13 cellular contexts compared by ENCODE assay signal in the genomic region with DNA sequence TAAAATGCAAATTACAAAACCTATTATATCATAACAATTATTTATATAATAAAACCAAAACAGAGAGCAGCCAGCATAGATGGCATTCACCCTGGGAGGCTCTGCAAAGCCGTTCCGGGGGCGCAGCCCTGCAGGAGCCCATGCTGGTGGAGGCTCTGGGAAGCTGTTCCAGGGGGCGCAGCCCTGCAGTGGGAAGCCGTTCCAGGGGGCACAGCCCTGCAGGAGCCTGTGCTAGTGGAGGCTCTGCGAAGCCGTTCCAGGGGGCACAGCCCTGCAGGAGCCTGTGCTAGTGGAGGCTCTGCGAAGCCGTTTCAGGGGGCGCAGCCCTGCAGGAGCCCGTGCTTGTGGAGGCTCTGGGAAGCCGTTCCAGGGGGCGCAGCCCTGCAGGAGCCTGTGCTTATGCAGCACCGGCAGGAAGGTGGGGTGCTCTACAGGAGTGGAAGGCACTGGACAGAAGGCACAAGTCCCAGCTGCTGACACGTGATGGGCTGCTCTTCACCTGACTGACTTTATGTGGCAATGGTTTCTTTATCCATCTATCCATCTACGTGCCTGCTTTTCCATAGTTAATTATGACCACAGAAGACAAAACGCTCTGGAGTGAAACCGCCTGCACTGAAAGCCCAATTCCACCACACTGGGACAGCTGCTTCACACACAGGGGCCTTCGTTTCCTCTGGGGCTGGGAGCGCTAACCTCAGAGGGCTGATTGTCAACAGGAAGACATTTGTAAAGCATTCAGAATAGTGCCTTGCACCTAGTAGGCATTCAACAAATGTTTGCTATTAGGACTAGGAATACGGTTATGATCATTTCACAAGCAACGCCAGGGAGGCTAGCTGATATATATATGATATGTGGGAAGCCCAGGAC. TPM values are rescaled to one million over a fixed set of nuclear protein-coding genes. Genes with fewer than 3 reads are reported as not detected.
A peak's percentile ranks its signal among the peaks of the same experiment; 100 is the strongest.
DNase-seq lines count a peak whose midpoint lies in the region; ATAC-seq, FAIRE-seq and TF ChIP-seq lines count a peak whose summit lies in the region.
"Had no signal": no experiment of that assay in that cellular context is flagged by ENCODE, and none has a peak within 500 bp of the region (broad histone marks: within the 10 kb centered on the region; RNA-seq: fewer than 3 reads in every experiment).

No MANE protein-coding gene starts in this region.

- no peak for TF ChIP-seq EP300 in K562 (IDR thresholded peaks at IDR 0.05; ENCODE audit: low read length)

- peaks cover 9% of the 10 kb centered on the region; the same call in 2 of the 3 replicates for H3K79me2 ChIP-seq in K562 (ENCODE audit: control insufficient read depth, insufficient read depth, low read length)

- H3K27ac ChIP-seq in K562 (ENCODE audit: extremely low read depth, low read depth, low read length): no peak overlapping the region
- H3K27ac ChIP-seq: pancreas, thoracic aorta had no signal

- no TSS peak for BruUV-seq in K562 (replicated peaks; lab: Mats Ljungman, UMichigan)

- intact Hi-C loops in K562 (cut with micrococcal nuclease): no loop called here

- H3K4me3 ChIP-seq in K562: no peak overlapping the region
- H3K4me3 ChIP-seq: A549, adrenal gland, pancreas, thoracic aorta had no signal

- no peaks in the 10 kb centered on the region for H3K9me3 Mint-ChIP-seq in IgD-negative memory B cell
- H3K9me3 Mint-ChIP-seq in natural killer cell treated with Interleukin-12 subunit alpha and Interleukin-12 subunit beta and Interleukin-15 and Interleukin-18, amount 100 ng/mL, for 72 hours: no peaks in the 10 kb centered on the region

- H3K36me3 ChIP-seq in K562 (ENCODE audit: control insufficient read depth, insufficient read depth, low read length): peaks cover 92% of the 10 kb centered on the region

- H3K4me1 ChIP-seq in K562 (replicated peaks in 1 of 2; ENCODE audit: control insufficient read depth in 2 of 2, insufficient read depth in 2 of 2, low read length in 2 of 2): peaks cover 0 to 5% of the 10 kb centered on the region in 2 experiments; a peak in 3 of 5 replicates
- H3K4me1 ChIP-seq: pancreas had no signal

- POLR2A ChIA-PET in K562 (lab: Yijun Ruan, JAX): no interaction called here

- no peak overlapping the region for H3K4me2 ChIP-seq in K562 (ENCODE audit: insufficient read depth, low read length)
- H3K4me2 ChIP-seq: A549 had no signal

- no peak for TF ChIP-seq CTCF in K562 (IDR thresholded peaks at IDR 0.05 in 2 of 3, conservative IDR thresholded peaks at IDR 0.05 in 1 of 3; ENCODE audit: insufficient read depth in 2 of 3, low read depth in 1 of 3, low read length in 3 of 3)

- peaks cover 4% of the 10 kb centered on the region; the same call in 1 of the 2 replicates for H4K20me1 ChIP-seq in K562 (replicated peaks; ENCODE audit: control insufficient read depth, insufficient read depth, low read length)

- TF ChIP-seq RAD21 in K562 (CRISPR knock-in tag; conservative IDR thresholded peaks at IDR 0.05 in 1 of 2, IDR thresholded peaks at IDR 0.05 in 1 of 2): no peak

- no peaks in the 10 kb centered on the region for H3K27me3 ChIP-seq in K562 (ENCODE audit: control insufficient read depth in 2 of 2, insufficient read depth in 2 of 2, low read length in 2 of 2)
- H3K27me3 ChIP-seq: adrenal gland, pancreas, spleen had no signal

- peaks cover 8 to 12% (median 10%) of the 10 kb centered on the region in 3 donors for H3K4me1 Mint-ChIP-seq in IgD-negative memory B cell
- H3K4me1 Mint-ChIP-seq in natural killer cell treated with Interleukin-12 subunit alpha and Interleukin-12 subunit beta and Interleukin-15 and Interleukin-18, amount 100 ng/mL, for 72 hours (ENCODE audit: low read depth in 2 of 2): peaks cover 58 to 69% of the 10 kb centered on the region in 2 donors

- CTCF ChIA-PET in K562 (lab: Yijun Ruan, JAX; ENCODE audit: low intra/inter-chr PET ratio): no interaction called here

- in situ Hi-C loops in K562 (cut with MboI): no loop called here

- WGBS in K562 (ENCODE audit: insufficient coverage, low coverage, missing lambda C conversion rate): 97% methylated on average over 20 of the region's 22 CpGs

- no peaks in the 10 kb centered on the region for H3K27me3 Mint-ChIP-seq in IgD-negative memory B cell
- H3K27me3 Mint-ChIP-seq in natural killer cell treated with Interleukin-12 subunit alpha and Interleukin-12 subunit beta and Interleukin-15 and Interleukin-18, amount 100 ng/mL, for 72 hours: no peaks in the 10 kb centered on the region

- peak overlapping the region in 2 of 3 donors; percentile 41 to 76 for H3K27ac Mint-ChIP-seq in IgD-negative memory B cell
- H3K27ac Mint-ChIP-seq in natural killer cell treated with Interleukin-12 subunit alpha and Interleukin-12 subunit beta and Interleukin-15 and Interleukin-18, amount 100 ng/mL, for 72 hours: peak overlapping the region in 1 of 2 donors; percentile 13

- ATAC-seq in K562: no peak
- peak in 1 of 2 donors; percentile 58 for ATAC-seq in natural killer cell treated with Interleukin-12 subunit alpha and Interleukin-12 subunit beta and Interleukin-15 and Interleukin-18, amount 100 ng/mL, for 72 hours
- ATAC-seq in GM21360 (IDR thresholded peaks at IDR 0.05; ENCODE audit: unreplicated experiment): no peak
- ATAC-seq: A549, pancreas had no signal

- H3K9me1 ChIP-seq in K562 (ENCODE audit: control insufficient read depth, insufficient read depth, low read length): peaks cover 3% of the 10 kb centered on the region

- FAIRE-seq in K562 (lab: Jason Lieb, UNC): no peak
- FAIRE-seq: A549, pancreas had no signal

- H3K9me3 ChIP-seq in K562 (replicated peaks; ENCODE audit: control insufficient read depth, insufficient read depth, low read depth, low read length): no peaks in the 10 kb centered on the region
- H3K9me3 ChIP-seq: A549, adrenal gland, pancreas, spleen, thoracic aorta had no signal

- peak; percentile 17 for DNase-seq in activated CD8-positive, alpha-beta memory T cell treated with anti-CD3 and anti-CD28 coated beads, Interleukin-2, amount 50 U/mL, for 1 hour (ENCODE audit: extremely low read depth)
- no peak for DNase-seq in activated CD8-positive, alpha-beta memory T cell treated with anti-CD3 and anti-CD28 coated beads, Interleukin-2, amount 50 U/mL, for 48 hours
- no peak for DNase-seq in K562 (ENCODE audit: extremely low read depth in 1 of 4, low spot score in 3 of 4)
- no peak for DNase-seq in natural killer cell treated with Interleukin-12 subunit alpha and Interleukin-12 subunit beta and Interleukin-15 and Interleukin-18, amount 100 ng/mL, for 72 hours (ENCODE audit: low spot score)
- no peak for DNase-seq in NCI-H510A treated with DMSO at 0.1 percent for 48 hours (lab: John Stamatoyannopoulos, UW)
- DNase-seq in NOMO-1 treated with dmso at 0.1 percent for 144 hours (lab: John Stamatoyannopoulos, UW; ENCODE audit: unreplicated experiment): no peak
- DNase-seq: adrenal gland, pancreas, spleen had no signal

- peak overlapping the region in 3 of 4 donors; percentile 36 to 87 (median 49) for H3K4me3 Mint-ChIP-seq in IgD-negative memory B cell
- H3K4me3 Mint-ChIP-seq in natural killer cell treated with Interleukin-12 subunit alpha and Interleukin-12 subunit beta and Interleukin-15 and Interleukin-18, amount 100 ng/mL, for 72 hours: peak overlapping the region; percentile 80

- peaks cover 7% of the 10 kb centered on the region for H3K36me3 Mint-ChIP-seq in IgD-negative memory B cell
- H3K36me3 Mint-ChIP-seq in natural killer cell treated with Interleukin-12 subunit alpha and Interleukin-12 subunit beta and Interleukin-15 and Interleukin-18, amount 100 ng/mL, for 72 hours: peaks cover 47% of the 10 kb centered on the region

- no peak overlapping the region for H2AFZ ChIP-seq in K562 (ENCODE audit: low read depth, low read length)

- no peak for TF ChIP-seq POLR2A in K562 (conservative IDR thresholded peaks at IDR 0.05)

- no peak overlapping the region for H3K9ac ChIP-seq in K562 (ENCODE audit: insufficient read depth in 1 of 2, low read depth in 2 of 2, low read length in 2 of 2)

RNA-seq across cellular contexts. Expression of a gene that starts 23.7 kb away (rescaled TPM):
- polyA plus RNA-seq in IgD-negative memory B cell (46.0 TPM), K562 (2011; rRNA removed) (103 and 117 TPM in 2 replicates), K562 (2014; fragmentation: Illumina TruSeq; extraction: Trizol) (48.1 and 49.5 TPM in 2 replicates), K562 (2014; fragmentation: Nextera tagmentation; extraction: Ambion mirVana) (10 to 100 TPM; 67.8 to 87.4 TPM), K562 (2014; rRNA removed) (60.8 and 61.7 TPM in 2 replicates)
- total RNA-seq in K562 (2011; cell fraction: chromatin; rRNA removed; ENCODE audit: low replicate concordance): 154 and 191 TPM in 2 replicates
- 77.9 and 86.1 TPM in 2 replicates for total RNA-seq in K562 (2011; cell fraction: nucleolus; rRNA removed)
- total RNA-seq in K562 (2011; cell fraction: nucleoplasm; rRNA removed): 112 and 117 TPM in 2 replicates
- total RNA-seq in K562 (2014; rRNA removed) (39.6 and 45.0 TPM in 2 replicates), K562 (2014; rRNA removed; fragmentation: Illumina TruSeq; extraction: Trizol) (59.6 and 60.7 TPM in 2 replicates), K562 (2015; rRNA removed; fragmentation: Illumina TruSeq; extraction: Trizol) (44.0 and 46.0 TPM in 2 replicates), K562 (2021) (44.0 and 47.8 TPM in 2 replicates)
- 36.6 and 57.4 TPM in 2 replicates for polyA plus RNA-seq in K562 (2011; cell fraction: cytosol; rRNA removed)
- polyA plus RNA-seq in K562 (2011; cell fraction: nucleus; rRNA removed): 134 and 157 TPM in 2 replicates
- polyA plus RNA-seq in K562 (2012): 36.5 and 36.6 TPM in 2 replicates
- polyA minus RNA-seq in K562 (2011; rRNA and poly(A)+ RNA removed): 77.6 and 85.6 TPM in 2 replicates
- 29.1 and 34.3 TPM in 2 replicates for polyA minus RNA-seq in K562 (2011; cell fraction: cytosol; rRNA and poly(A)+ RNA removed)
- polyA minus RNA-seq in K562 (2011; cell fraction: nucleus; rRNA and poly(A)+ RNA removed): 61.9 and 99.0 TPM in 2 replicates
- 10 to 100 TPM; 29.4 to 68.3 TPM for total RNA-seq in natural killer cell treated with Interleukin-12 subunit alpha and Interleukin-12 subunit beta and Interleukin-15 and Interleukin-18, amount 100 ng/mL, for 72 hours

RNA-seq across cellular contexts. Expression of a gene that starts 24.6 kb away (rescaled TPM):
- 42.6 TPM for polyA plus RNA-seq in IgD-negative memory B cell
- 110 and 115 TPM in 2 replicates for total RNA-seq in K562 (2011; cell fraction: chromatin; rRNA removed; ENCODE audit: low replicate concordance)
- total RNA-seq in K562 (2011; cell fraction: nucleolus; rRNA removed): 60.2 and 66.6 TPM in 2 replicates
- total RNA-seq in K562 (2011; cell fraction: nucleoplasm; rRNA removed): 81.5 and 85.5 TPM in 2 replicates
- 92.0 and 102 TPM in 2 replicates for total RNA-seq in K562 (2014; rRNA removed)
- total RNA-seq in K562 (2014; rRNA removed; fragmentation: Illumina TruSeq; extraction: Trizol): 63.2 and 75.6 TPM in 2 replicates
- 63.8 and 68.1 TPM in 2 replicates for total RNA-seq in K562 (2015; rRNA removed; fragmentation: Illumina TruSeq; extraction: Trizol)
- total RNA-seq in K562 (2021): 75.8 and 79.7 TPM in 2 replicates
- 42.9 and 47.9 TPM in 2 replicates for polyA plus RNA-seq in K562 (2011; rRNA removed)
- 32.4 and 43.0 TPM in 2 replicates for polyA plus RNA-seq in K562 (2011; cell fraction: cytosol; rRNA removed)
- polyA plus RNA-seq in K562 (2011; cell fraction: nucleus; rRNA removed): 56.6 and 68.3 TPM in 2 replicates
- polyA plus RNA-seq in K562 (2012): 39.6 and 53.2 TPM in 2 replicates
- 60.8 and 62.9 TPM in 2 replicates for polyA plus RNA-seq in K562 (2014; fragmentation: Illumina TruSeq; extraction: Trizol)
- polyA plus RNA-seq in K562 (2014; fragmentation: Nextera tagmentation; extraction: Ambion mirVana): 10 to 100 TPM; 21.1 to 27.1 TPM
- 65.7 and 70.8 TPM in 2 replicates for polyA plus RNA-seq in K562 (2014; rRNA removed)
- 40.1 and 49.1 TPM in 2 replicates for polyA minus RNA-seq in K562 (2011; rRNA and poly(A)+ RNA removed)
- 28.3 and 31.6 TPM in 2 replicates for polyA minus RNA-seq in K562 (2011; cell fraction: cytosol; rRNA and poly(A)+ RNA removed)
- 31.1 and 34.1 TPM in 2 replicates for polyA minus RNA-seq in K562 (2011; cell fraction: nucleus; rRNA and poly(A)+ RNA removed)
- total RNA-seq in natural killer cell treated with Interleukin-12 subunit alpha and Interleukin-12 subunit beta and Interleukin-15 and Interleukin-18, amount 100 ng/mL, for 72 hours: 10 to 100 TPM; 51.4 to 86.2 TPM

RNA-seq across cellular contexts. Expression of a gene that starts 26.4 kb away (rescaled TPM):
- polyA plus RNA-seq in IgD-negative memory B cell: not detected
- not detected in 2 replicates for total RNA-seq in K562 (2011; cell fraction: chromatin; rRNA removed; ENCODE audit: low replicate concordance)
- not detected in 2 replicates for total RNA-seq in K562 (2011; cell fraction: nucleolus; rRNA removed)
- total RNA-seq in K562 (2011; cell fraction: nucleoplasm; rRNA removed): not detected in 2 replicates
- not detected in 2 replicates for total RNA-seq in K562 (2014; rRNA removed)
- not detected in 2 replicates for total RNA-seq in K562 (2014; rRNA removed; fragmentation: Illumina TruSeq; extraction: Trizol)
- not detected in 2 replicates for total RNA-seq in K562 (2015; rRNA removed; fragmentation: Illumina TruSeq; extraction: Trizol)
- total RNA-seq in K562 (2021): not detected in 2 replicates
- polyA plus RNA-seq in K562 (2011; rRNA removed): not detected in 2 replicates
- not detected in 2 replicates for polyA plus RNA-seq in K562 (2011; cell fraction: cytosol; rRNA removed)
- polyA plus RNA-seq in K562 (2011; cell fraction: nucleus; rRNA removed): not detected in 2 replicates
- 0.23 and 0.39 TPM in 2 replicates for polyA plus RNA-seq in K562 (2012)
- not detected in 2 replicates for polyA plus RNA-seq in K562 (2014; fragmentation: Illumina TruSeq; extraction: Trizol)
- polyA plus RNA-seq in K562 (2014; fragmentation: Nextera tagmentation; extraction: Ambion mirVana): not detected
- polyA plus RNA-seq in K562 (2014; rRNA removed): not detected in 2 replicates
- polyA minus RNA-seq in K562 (2011; rRNA and poly(A)+ RNA removed): not detected in 2 replicates
- not detected in 2 replicates for polyA minus RNA-seq in K562 (2011; cell fraction: cytosol; rRNA and poly(A)+ RNA removed)
- not detected in 2 replicates for polyA minus RNA-seq in K562 (2011; cell fraction: nucleus; rRNA and poly(A)+ RNA removed)
- not detected for total RNA-seq in natural killer cell treated with Interleukin-12 subunit alpha and Interleukin-12 subunit beta and Interleukin-15 and Interleukin-18, amount 100 ng/mL, for 72 hours
- total RNA-seq: adrenal gland, pancreas, spleen, thoracic aorta had no signal
- polyA plus RNA-seq: A549, adrenal gland had no signal
